1 cellular context compared by ENCODE assay signal in the genomic region with DNA sequence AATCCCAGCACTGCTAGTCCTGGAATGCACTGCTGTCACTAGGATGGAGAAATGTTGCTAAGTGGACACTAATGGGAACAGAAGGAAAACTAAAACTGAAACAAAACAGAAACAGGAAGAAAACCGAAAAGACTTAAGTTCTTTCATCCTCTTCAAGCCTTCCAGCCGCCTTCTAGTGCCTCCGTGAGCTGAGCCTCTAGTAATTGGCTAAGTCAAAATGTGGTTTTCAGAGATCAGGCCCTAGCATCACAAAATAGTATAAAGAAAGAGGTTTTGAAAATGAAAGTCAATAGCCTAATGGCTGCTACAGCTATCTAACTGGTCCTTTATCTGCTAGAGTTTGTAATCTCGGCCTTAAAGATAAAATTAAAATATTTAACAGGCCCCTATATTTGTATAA.
TF ChIP-seq lines count a peak whose summit lies in the region.

No MANE protein-coding gene starts in this region.

TF ChIP-seq in GM23338, 12 proteins besides CTCF, POLR2A, EP300 and RAD21 (continued from another document):
- TF ChIP-seq ZNF462 (CRISPR knock-in tag; IDR thresholded peaks at IDR 0.05): no peak
- TF ChIP-seq CREB1 (CRISPR knock-in tag; IDR thresholded peaks at IDR 0.05; ENCODE audit: low read depth): no peak
- TF ChIP-seq NANOG (IDR thresholded peaks at IDR 0.05; ENCODE audit: borderline replicate concordance): no peak
- no peak for TF ChIP-seq EZH2 (IDR thresholded peaks at IDR 0.05; ENCODE audit: low read depth, unreplicated experiment)
- TF ChIP-seq, protein P1, sequence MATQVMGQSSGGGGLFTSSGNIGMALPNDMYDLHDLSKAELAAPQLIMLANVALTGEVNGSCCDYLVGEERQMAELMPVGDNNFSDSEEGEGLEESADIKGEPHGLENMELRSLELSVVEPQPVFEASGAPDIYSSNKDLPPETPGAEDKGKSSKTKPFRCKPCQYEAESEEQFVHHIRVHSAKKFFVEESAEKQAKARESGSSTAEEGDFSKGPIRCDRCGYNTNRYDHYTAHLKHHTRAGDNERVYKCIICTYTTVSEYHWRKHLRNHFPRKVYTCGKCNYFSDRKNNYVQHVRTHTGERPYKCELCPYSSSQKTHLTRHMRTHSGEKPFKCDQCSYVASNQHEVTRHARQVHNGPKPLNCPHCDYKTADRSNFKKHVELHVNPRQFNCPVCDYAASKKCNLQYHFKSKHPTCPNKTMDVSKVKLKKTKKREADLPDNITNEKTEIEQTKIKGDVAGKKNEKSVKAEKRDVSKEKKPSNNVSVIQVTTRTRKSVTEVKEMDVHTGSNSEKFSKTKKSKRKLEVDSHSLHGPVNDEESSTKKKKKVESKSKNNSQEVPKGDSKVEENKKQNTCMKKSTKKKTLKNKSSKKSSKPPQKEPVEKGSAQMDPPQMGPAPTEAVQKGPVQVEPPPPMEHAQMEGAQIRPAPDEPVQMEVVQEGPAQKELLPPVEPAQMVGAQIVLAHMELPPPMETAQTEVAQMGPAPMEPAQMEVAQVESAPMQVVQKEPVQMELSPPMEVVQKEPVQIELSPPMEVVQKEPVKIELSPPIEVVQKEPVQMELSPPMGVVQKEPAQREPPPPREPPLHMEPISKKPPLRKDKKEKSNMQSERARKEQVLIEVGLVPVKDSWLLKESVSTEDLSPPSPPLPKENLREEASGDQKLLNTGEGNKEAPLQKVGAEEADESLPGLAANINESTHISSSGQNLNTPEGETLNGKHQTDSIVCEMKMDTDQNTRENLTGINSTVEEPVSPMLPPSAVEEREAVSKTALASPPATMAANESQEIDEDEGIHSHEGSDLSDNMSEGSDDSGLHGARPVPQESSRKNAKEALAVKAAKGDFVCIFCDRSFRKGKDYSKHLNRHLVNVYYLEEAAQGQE (IDR thresholded peaks at IDR 0.05; ENCODE audit: unreplicated experiment): no peak
- no peak for TF ChIP-seq ZNF114 (CRISPR knock-in tag; IDR thresholded peaks at IDR 0.05)
- no peak for TF ChIP-seq EZH2phosphoT487 (IDR thresholded peaks at IDR 0.05; ENCODE audit: unreplicated experiment)
